Comparison of ENCODE assay signal across 20 cellular contexts in genomic region chr12:56694161-56694560, GRCh38. TPM values are rescaled to one million over a fixed set of nuclear protein-coding genes. Genes with fewer than 3 reads are reported as not detected.
DNase-seq lines count a peak whose midpoint lies in the region; ATAC-seq, FAIRE-seq and TF ChIP-seq lines count a peak whose summit lies in the region.
"Had no signal": no experiment of that assay in that cellular context is flagged by ENCODE, and none has a peak within 500 bp of the region (broad histone marks: within the 10 kb centered on the region; RNA-seq: fewer than 3 reads in every experiment).

No MANE protein-coding gene starts in this region.

- peak; percentile 15 for DNase-seq in activated naive CD8-positive, alpha-beta T cell treated with anti-CD3 and anti-CD28 coated beads, Interleukin-2, amount 10 ng/mL, durations not matched to agents 7 days and 5 days
- DNase-seq in activated naive CD8-positive, alpha-beta T cell treated with anti-CD3 and anti-CD28 coated beads for 36 hours, result no peak
- DNase-seq in chondrocyte (ENCODE audit: low spot score) (peak; percentile 13), mesenteric fat pad (ENCODE audit: low spot score) (peak; percentile 41), ACHN (no peak), GM12892 (ENCODE audit: insufficient read length) (no peak)
- DNase-seq: 8988T; CD8-positive, alpha-beta T cell; COR-L47; DMS 273 treated with DMSO at 0.1 percent for 48 hours; DMS53; DND-41; EL; GOT3; H7 had no signal

- in situ Hi-C loops in ACHN (cut with HindIII; ENCODE audit: low pct_ligation_motif_present, low pct_unique_long_range_greater_than_20kb, low sequenced_read_pairs), result no loop called here

- H3K4me3 Mint-ChIP-seq in activated naive CD8-positive, alpha-beta T cell treated with anti-CD3 and anti-CD28 coated beads, Interleukin-2, amount 10 ng/mL, durations not matched to agents 7 days and 5 days, result no peak overlapping the region
- H3K4me3 Mint-ChIP-seq in activated naive CD8-positive, alpha-beta T cell treated with anti-CD3 and anti-CD28 coated beads for 36 hours, result no peak overlapping the region
- no peak overlapping the region for H3K4me3 Mint-ChIP-seq in chondrocyte (ENCODE audit: unreplicated experiment)
- H3K4me3 Mint-ChIP-seq: B cell; CD8-positive, alpha-beta T cell had no signal

- ATAC-seq in activated naive CD8-positive, alpha-beta T cell treated with anti-CD3 and anti-CD28 coated beads, Interleukin-2, amount 10 ng/mL, durations not matched to agents 7 days and 5 days (ENCODE audit: low read depth), result no peak
- no peak for ATAC-seq in GM19452 (IDR thresholded peaks at IDR 0.05; ENCODE audit: unreplicated experiment)
- ATAC-seq: CD8-positive, alpha-beta T cell; GM12878; HCT116 had no signal

- no peak for TF ChIP-seq CTCF in chondrocyte (IDR thresholded peaks at IDR 0.05)

- no peak for TF ChIP-seq POLR2A in GM12892 (IDR thresholded peaks at IDR 0.05; ENCODE audit: low read depth, low read length)

- no peak for FAIRE-seq in GM12892 (lab: Jason Lieb, UNC)
- FAIRE-seq: GM12878, GM18507 had no signal

- no peaks in the 10 kb centered on the region for H3K9me3 Mint-ChIP-seq in activated naive CD8-positive, alpha-beta T cell treated with anti-CD3 and anti-CD28 coated beads, Interleukin-2, amount 10 ng/mL, durations not matched to agents 7 days and 5 days
- no peaks in the 10 kb centered on the region for H3K9me3 Mint-ChIP-seq in activated naive CD8-positive, alpha-beta T cell treated with anti-CD3 and anti-CD28 coated beads for 36 hours
- no peaks in the 10 kb centered on the region for H3K9me3 Mint-ChIP-seq in chondrocyte (ENCODE audit: low read depth)
- H3K9me3 Mint-ChIP-seq: CD8-positive, alpha-beta T cell had no signal

- POLR2A ChIA-PET in activated naive CD8-positive, alpha-beta T cell treated with anti-CD3 and anti-CD28 coated beads, Interleukin-2, amount 10 ng/mL, durations not matched to agents 7 days and 5 days (lab: Charles Lee), result no interaction called here

- no peak overlapping the region for H3K27ac Mint-ChIP-seq in activated naive CD8-positive, alpha-beta T cell treated with anti-CD3 and anti-CD28 coated beads, Interleukin-2, amount 10 ng/mL, durations not matched to agents 7 days and 5 days
- H3K27ac Mint-ChIP-seq in activated naive CD8-positive, alpha-beta T cell treated with anti-CD3 and anti-CD28 coated beads for 36 hours, result no peak overlapping the region
- H3K27ac Mint-ChIP-seq in chondrocyte (ENCODE audit: unreplicated experiment), result no peak overlapping the region
- H3K27ac Mint-ChIP-seq: B cell; CD8-positive, alpha-beta T cell had no signal

- H3K27me3 Mint-ChIP-seq in activated naive CD8-positive, alpha-beta T cell treated with anti-CD3 and anti-CD28 coated beads, Interleukin-2, amount 10 ng/mL, durations not matched to agents 7 days and 5 days, result peaks cover 2% of the 10 kb centered on the region
- H3K27me3 Mint-ChIP-seq in activated naive CD8-positive, alpha-beta T cell treated with anti-CD3 and anti-CD28 coated beads for 36 hours, result no peaks in the 10 kb centered on the region
- H3K27me3 Mint-ChIP-seq in chondrocyte (ENCODE audit: low read depth), result no peaks in the 10 kb centered on the region
- H3K27me3 Mint-ChIP-seq: B cell had no signal

- peaks cover 5% of the 10 kb centered on the region for H3K4me1 Mint-ChIP-seq in activated naive CD8-positive, alpha-beta T cell treated with anti-CD3 and anti-CD28 coated beads, Interleukin-2, amount 10 ng/mL, durations not matched to agents 7 days and 5 days
- H3K4me1 Mint-ChIP-seq in activated naive CD8-positive, alpha-beta T cell treated with anti-CD3 and anti-CD28 coated beads for 36 hours, result peaks cover 3% of the 10 kb centered on the region
- H3K4me1 Mint-ChIP-seq in chondrocyte (ENCODE audit: low read depth), result peaks cover 11% of the 10 kb centered on the region

- no peaks in the 10 kb centered on the region for H3K36me3 Mint-ChIP-seq in activated naive CD8-positive, alpha-beta T cell treated with anti-CD3 and anti-CD28 coated beads, Interleukin-2, amount 10 ng/mL, durations not matched to agents 7 days and 5 days
- no peaks in the 10 kb centered on the region for H3K36me3 Mint-ChIP-seq in activated naive CD8-positive, alpha-beta T cell treated with anti-CD3 and anti-CD28 coated beads for 36 hours
- H3K36me3 Mint-ChIP-seq in chondrocyte (ENCODE audit: low read depth), result no peaks in the 10 kb centered on the region
- H3K36me3 Mint-ChIP-seq: CD8-positive, alpha-beta T cell had no signal

RNA-seq across cellular contexts. Expression of gene PTGES3, which starts 6.1 kb away (rescaled TPM):
- total RNA-seq in activated naive CD8-positive, alpha-beta T cell treated with anti-CD3 and anti-CD28 coated beads, Interleukin-2, amount 10 ng/mL, durations not matched to agents 7 days and 5 days, result 100 to 1,000 TPM; 210 to 217 TPM
- total RNA-seq in activated naive CD8-positive, alpha-beta T cell treated with anti-CD3 and anti-CD28 coated beads for 36 hours, result 100 to 1,000 TPM; 402 to 403 TPM
- total RNA-seq in chondrocyte, result 123 to 156 TPM (median 127 TPM) in 3 replicates
- total RNA-seq in mesenteric fat pad, result 130 TPM
- polyA plus RNA-seq in GM12892 (2012; ENCODE audit: missing spikeins), result 297 TPM

RNA-seq across cellular contexts. Expression of gene NACA, which starts 30.9 kb away (rescaled TPM):
- 100 to 1,000 TPM; 878 to 882 TPM for total RNA-seq in activated naive CD8-positive, alpha-beta T cell treated with anti-CD3 and anti-CD28 coated beads, Interleukin-2, amount 10 ng/mL, durations not matched to agents 7 days and 5 days
- total RNA-seq in activated naive CD8-positive, alpha-beta T cell treated with anti-CD3 and anti-CD28 coated beads for 36 hours, result 1,000 to 10,000 TPM; 1,112 to 1,149 TPM
- 483 to 537 TPM (median 513 TPM) in 3 replicates for total RNA-seq in chondrocyte
- 717 TPM for total RNA-seq in mesenteric fat pad
- 3,019 TPM for polyA plus RNA-seq in GM12892 (2012; ENCODE audit: missing spikeins)

RNA-seq across cellular contexts. Expression of gene ATP5F1B, which starts 48.4 kb away (rescaled TPM):
- 100 to 1,000 TPM; 468 to 471 TPM for total RNA-seq in activated naive CD8-positive, alpha-beta T cell treated with anti-CD3 and anti-CD28 coated beads, Interleukin-2, amount 10 ng/mL, durations not matched to agents 7 days and 5 days
- total RNA-seq in activated naive CD8-positive, alpha-beta T cell treated with anti-CD3 and anti-CD28 coated beads for 36 hours, result 1,000 to 10,000 TPM in 1 of 2 experiments, 100 to 1,000 TPM in 1; 996 to 1,010 TPM
- total RNA-seq in chondrocyte, result 380 to 467 TPM (median 398 TPM) in 3 replicates
- total RNA-seq in mesenteric fat pad, result 570 TPM
- polyA plus RNA-seq in GM12892 (2012; ENCODE audit: missing spikeins), result 1,127 TPM

RNA-seq across cellular contexts. Expression of gene PRIM1, which starts 58.0 kb away (rescaled TPM):
- total RNA-seq in activated naive CD8-positive, alpha-beta T cell treated with anti-CD3 and anti-CD28 coated beads, Interleukin-2, amount 10 ng/mL, durations not matched to agents 7 days and 5 days, result 10 to 100 TPM; 52.5 to 56.1 TPM
- total RNA-seq in activated naive CD8-positive, alpha-beta T cell treated with anti-CD3 and anti-CD28 coated beads for 36 hours, result 100 to 1,000 TPM in 1 of 2 experiments, 10 to 100 TPM in 1; 95.4 to 100 TPM
- total RNA-seq in chondrocyte, result 3.3 to 7.7 TPM (median 3.5 TPM) in 3 replicates
- 3.2 TPM for total RNA-seq in mesenteric fat pad
- 48.3 TPM for polyA plus RNA-seq in GM12892 (2012; ENCODE audit: missing spikeins)

Comparison
In these comparisons a context has a peak if more than half of its experiments do, and no peak if none do; other contexts are left out.
1. DNase-seq: peak in activated naive CD8-positive, alpha-beta T cell treated with anti-CD3 and anti-CD28 coated beads, Interleukin-2, amount 10 ng/mL, durations not matched to agents 7 days and 5 days (single experiment), chondrocyte (single experiment) and mesenteric fat pad (single experiment); none in activated naive CD8-positive, alpha-beta T cell treated with anti-CD3 and anti-CD28 coated beads for 36 hours (single experiment), ACHN (single experiment) and GM12892 (single experiment).